Comparison of ENCODE assay signal across 1 cellular context in the genomic region with DNA sequence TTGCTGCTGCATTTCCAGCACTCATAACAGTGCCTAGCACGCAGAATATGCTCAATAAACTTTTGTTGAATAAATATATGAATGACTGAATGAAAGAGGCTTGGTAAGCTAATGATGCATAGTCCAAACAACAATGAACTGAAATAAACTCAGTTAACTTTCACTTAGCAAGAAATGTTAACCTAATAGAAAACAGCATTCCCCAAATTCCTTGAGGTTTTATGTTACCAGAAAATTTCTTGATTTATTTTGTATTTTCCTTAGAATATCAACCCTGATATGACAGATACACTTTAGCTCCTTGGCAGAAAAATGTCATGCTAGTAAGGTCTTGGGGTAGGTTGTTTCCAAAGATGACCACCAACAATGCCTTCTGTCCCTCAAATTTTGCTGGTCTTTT.
TF ChIP-seq lines count a peak whose summit lies in the region.

No MANE protein-coding gene starts in this region.

TF ChIP-seq in SK-N-SH, 30 proteins besides CTCF, POLR2A, EP300 and RAD21 (continued from another document):
- TF ChIP-seq, protein P1, sequence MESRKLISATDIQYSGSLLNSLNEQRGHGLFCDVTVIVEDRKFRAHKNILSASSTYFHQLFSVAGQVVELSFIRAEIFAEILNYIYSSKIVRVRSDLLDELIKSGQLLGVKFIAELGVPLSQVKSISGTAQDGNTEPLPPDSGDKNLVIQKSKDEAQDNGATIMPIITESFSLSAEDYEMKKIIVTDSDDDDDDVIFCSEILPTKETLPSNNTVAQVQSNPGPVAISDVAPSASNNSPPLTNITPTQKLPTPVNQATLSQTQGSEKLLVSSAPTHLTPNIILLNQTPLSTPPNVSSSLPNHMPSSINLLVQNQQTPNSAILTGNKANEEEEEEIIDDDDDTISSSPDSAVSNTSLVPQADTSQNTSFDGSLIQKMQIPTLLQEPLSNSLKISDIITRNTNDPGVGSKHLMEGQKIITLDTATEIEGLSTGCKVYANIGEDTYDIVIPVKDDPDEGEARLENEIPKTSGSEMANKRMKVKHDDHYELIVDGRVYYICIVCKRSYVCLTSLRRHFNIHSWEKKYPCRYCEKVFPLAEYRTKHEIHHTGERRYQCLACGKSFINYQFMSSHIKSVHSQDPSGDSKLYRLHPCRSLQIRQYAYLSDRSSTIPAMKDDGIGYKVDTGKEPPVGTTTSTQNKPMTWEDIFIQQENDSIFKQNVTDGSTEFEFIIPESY (IDR thresholded peaks at IDR 0.05; ENCODE audit: borderline replicate concordance, low read depth) = no peak
- TF ChIP-seq MXI1 (IDR thresholded peaks at IDR 0.05; ENCODE audit: low read depth, low read length) (no peak), GABPA (IDR thresholded peaks at IDR 0.05; ENCODE audit: low read depth) (no peak), FOXJ3 (CRISPR knock-in tag; IDR thresholded peaks at IDR 0.05) (no peak), GATA2 (CRISPR knock-in tag; IDR thresholded peaks at IDR 0.05) (no peak), NRF1 (IDR thresholded peaks at IDR 0.05; ENCODE audit: low read depth, low read length) (no peak), YY1 (IDR thresholded peaks at IDR 0.05; ENCODE audit: low read depth) (no peak)
- TF ChIP-seq, protein P2, sequence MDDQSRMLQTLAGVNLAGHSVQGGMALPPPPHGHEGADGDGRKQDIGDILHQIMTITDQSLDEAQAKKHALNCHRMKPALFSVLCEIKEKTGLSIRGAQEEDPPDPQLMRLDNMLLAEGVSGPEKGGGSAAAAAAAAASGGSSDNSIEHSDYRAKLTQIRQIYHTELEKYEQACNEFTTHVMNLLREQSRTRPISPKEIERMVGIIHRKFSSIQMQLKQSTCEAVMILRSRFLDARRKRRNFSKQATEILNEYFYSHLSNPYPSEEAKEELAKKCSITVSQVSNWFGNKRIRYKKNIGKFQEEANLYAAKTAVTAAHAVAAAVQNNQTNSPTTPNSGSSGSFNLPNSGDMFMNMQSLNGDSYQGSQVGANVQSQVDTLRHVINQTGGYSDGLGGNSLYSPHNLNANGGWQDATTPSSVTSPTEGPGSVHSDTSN (IDR thresholded peaks at IDR 0.05) = no peak; the same call in 1 of the 2 replicates
- TF ChIP-seq, protein P3, sequence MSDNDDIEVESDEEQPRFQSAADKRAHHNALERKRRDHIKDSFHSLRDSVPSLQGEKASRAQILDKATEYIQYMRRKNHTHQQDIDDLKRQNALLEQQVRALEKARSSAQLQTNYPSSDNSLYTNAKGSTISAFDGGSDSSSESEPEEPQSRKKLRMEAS (IDR thresholded peaks at IDR 0.05; ENCODE audit: low read depth) = no peak
- TF ChIP-seq, protein P4, sequence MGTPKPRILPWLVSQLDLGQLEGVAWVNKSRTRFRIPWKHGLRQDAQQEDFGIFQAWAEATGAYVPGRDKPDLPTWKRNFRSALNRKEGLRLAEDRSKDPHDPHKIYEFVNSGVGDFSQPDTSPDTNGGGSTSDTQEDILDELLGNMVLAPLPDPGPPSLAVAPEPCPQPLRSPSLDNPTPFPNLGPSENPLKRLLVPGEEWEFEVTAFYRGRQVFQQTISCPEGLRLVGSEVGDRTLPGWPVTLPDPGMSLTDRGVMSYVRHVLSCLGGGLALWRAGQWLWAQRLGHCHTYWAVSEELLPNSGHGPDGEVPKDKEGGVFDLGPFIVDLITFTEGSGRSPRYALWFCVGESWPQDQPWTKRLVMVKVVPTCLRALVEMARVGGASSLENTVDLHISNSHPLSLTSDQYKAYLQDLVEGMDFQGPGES (IDR thresholded peaks at IDR 0.05; ENCODE audit: low read depth, low read length) = no peak
